ENCODE assay signal across 8 cellular contexts in the genomic region with DNA sequence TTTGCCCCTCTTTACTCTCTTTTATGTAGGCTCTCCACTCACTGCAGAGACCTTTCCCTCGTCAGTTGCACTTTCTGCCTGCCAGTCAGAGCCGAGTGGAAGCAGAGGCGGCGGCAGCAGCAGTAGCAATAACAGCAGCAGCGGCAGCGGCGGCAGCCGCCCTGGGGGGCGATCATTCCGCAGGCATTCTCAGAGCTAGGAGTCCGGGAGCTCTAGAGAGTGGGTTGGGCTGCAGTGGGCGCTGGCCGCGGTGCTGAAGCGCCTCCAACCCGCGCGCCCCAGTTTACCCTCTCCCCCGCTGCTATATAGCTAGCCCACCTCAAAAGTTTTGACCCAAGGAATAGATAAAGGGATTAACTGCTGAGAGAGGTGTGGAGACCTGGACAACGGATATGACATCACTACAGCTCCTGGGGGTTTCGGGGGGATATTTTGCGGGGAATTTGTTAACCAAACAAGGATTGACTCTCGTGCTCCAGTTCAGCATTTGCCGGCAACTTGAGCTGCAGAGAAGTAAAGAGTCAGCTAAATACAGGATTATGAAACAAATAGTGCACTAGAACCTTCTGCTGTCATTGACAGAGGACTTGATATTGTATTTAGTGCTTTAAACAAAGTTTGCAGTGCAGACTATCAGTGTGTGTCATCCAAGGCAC. TPM values are rescaled to one million over a fixed set of nuclear protein-coding genes. Genes with fewer than 3 reads are reported as not detected.
A peak's percentile ranks its signal among the peaks of the same experiment; 100 is the strongest.
DNase-seq lines count a peak whose midpoint lies in the region; ATAC-seq, FAIRE-seq and TF ChIP-seq lines count a peak whose summit lies in the region.

A gene (minus strand): TSS at position 97 of the 656 bp plus-strand sequence.

- H3K36me3 ChIP-seq in ES-I3 (ENCODE audit: insufficient read depth, low read length) (no peaks in the 10 kb centered on the region), GM12878 (ENCODE audit: control insufficient read depth in 2 of 2, insufficient read depth in 2 of 2, low read length in 1 of 2) (no peaks in the 10 kb centered on the region)

- H3K27me3 Mint-ChIP-seq in mesothelial cell of epicardium (ENCODE audit: low read depth), result peaks cover 60% of the 10 kb centered on the region

- RAD21 ChIA-PET in GM12878 (lab: Charles Lee; ENCODE audit: unreplicated experiment), result no interaction called here

- H3K27ac Mint-ChIP-seq in mesothelial cell of epicardium, result no peak within 1 kb of the TSS

- TF ChIP-seq CTCF in GM12878 (IDR thresholded peaks at IDR 0.05 in 2 of 3, conservative IDR thresholded peaks at IDR 0.05 in 1 of 3; ENCODE audit: control insufficient read depth in 2 of 3, extremely low read depth in 1 of 3, insufficient read depth in 1 of 3, low read depth in 3 of 3, low read length in 3 of 3) (no peak), mesothelial cell of epicardium (IDR thresholded peaks at IDR 0.05; ENCODE audit: unreplicated experiment) (no peak)

- H3K4me3 ChIP-seq in GM12878, result no peak within 1 kb of the TSS

- CTCF ChIA-PET in GM12878 (lab: Yijun Ruan, JAX), result no interaction called here

- no peak within 1 kb of the TSS for H3K27ac ChIP-seq in GM12878 (ENCODE audit: control insufficient read depth, insufficient read depth)

- peak within 1 kb of the TSS; percentile 78 for H3K4me3 Mint-ChIP-seq in mesothelial cell of epicardium

- TF ChIP-seq RAD21 in Ishikawa (IDR thresholded peaks at IDR 0.05; ENCODE audit: low read depth) (peak; percentile 17; the same call in 1 of the 2 replicates), GM12878 (IDR thresholded peaks at IDR 0.05; ENCODE audit: insufficient read depth, low read depth, low read length) (no peak)

- POLR2A ChIA-PET in GM12878 (lab: Charles Lee), result no interaction called here

- H3K36me3 Mint-ChIP-seq in mesothelial cell of epicardium, result no peaks in the 10 kb centered on the region

- no peaks in the 10 kb centered on the region for H3K4me1 ChIP-seq in ES-I3 (ENCODE audit: insufficient read depth, low read length)
- no peaks in the 10 kb centered on the region for H3K4me1 ChIP-seq in GM12878 (ENCODE audit: control insufficient read depth, insufficient read depth, low read length)

- no peak for TF ChIP-seq EP300 in Ishikawa (IDR thresholded peaks at IDR 0.05; ENCODE audit: borderline replicate concordance)
- TF ChIP-seq EP300 in GM12878 (IDR thresholded peaks at IDR 0.05; ENCODE audit: borderline replicate concordance in 1 of 2, control insufficient read depth in 1 of 2, low read depth in 2 of 2, low read length in 2 of 2), result no peak

- FAIRE-seq in GM12878 (lab: Jason Lieb, UNC) (no peak), RCC 7860 (lab: Jason Lieb, UNC) (no peak)

- H4K20me1 ChIP-seq in GM12878 (ENCODE audit: control insufficient read depth, insufficient read depth), result no peaks in the 10 kb centered on the region

- intact Hi-C loops in GM12878 (cut with micrococcal nuclease; ENCODE audit: unreplicated experiment), result no loop called here

- no peaks in the 10 kb centered on the region for H3K79me2 ChIP-seq in GM12878 (ENCODE audit: control insufficient read depth, insufficient read depth, low read length)

- H3K27me3 ChIP-seq in GM12878 (replicated peaks in 1 of 2; ENCODE audit: control insufficient read depth in 2 of 2, insufficient read depth in 2 of 2, low read length in 1 of 2), result no peaks in the 10 kb centered on the region; a peak in 1 of 4 replicates

- H2AFZ ChIP-seq in GM12878 (ENCODE audit: control insufficient read depth, low read depth, low read length), result no peak within 1 kb of the TSS

- peaks cover 26% of the 10 kb centered on the region for H3K4me1 Mint-ChIP-seq in mesothelial cell of epicardium

- TF ChIP-seq POLR2A in GM12878 (IDR thresholded peaks at IDR 0.05; ENCODE audit: low read depth, low read length), result no peak

- H3K9me3 Mint-ChIP-seq in mesothelial cell of epicardium, result no peaks in the 10 kb centered on the region

- SMC1A ChIA-PET in GM12878 (lab: Charles Lee; ENCODE audit: uncharacterized antibody, unreplicated experiment), result interaction anchor here (0.5 kb wide), 1 partner anchor 454 kb away, joined by 3 read pairs; no protein-coding TSS in a partner anchor

- ATAC-seq in GM12878, result peak; percentile 71

- DNase-seq in GM12878 (ENCODE audit: low read depth, low spot score), result no peak
- DNase-seq in mesothelial cell of epicardium (ENCODE audit: low spot score in 2 of 2, unreplicated experiment in 2 of 2), result peak; percentile 58 to 83
- no peak for DNase-seq in RCC 7860 (ENCODE audit: low spot score)
- no peak for DNase-seq in NCI-H2029 (lab: John Stamatoyannopoulos, UW)
- DNase-seq in activated CD8-positive, alpha-beta memory T cell treated with anti-CD3 and anti-CD28 coated beads for 24 hours, result no peak
- DNase-seq in activated CD4-positive, alpha-beta T cell treated with anti-CD3 and anti-CD28 coated beads, Interleukin-2, amount 50 U/mL, for 1 hour, result no peak

- WGBS in GM12878 (ENCODE audit: insufficient coverage, insufficient replicate concordance, low lambda C conversion rate, missing lambda C conversion rate), result 22% methylated on average over 24 of the region's 24 CpGs

- in situ Hi-C loops in GM12878 (cut with MboI), result no loop called here

- no TSS peak for BruUV-seq in GM12878 (replicated peaks; lab: Mats Ljungman, UMichigan)

- H3K9me3 ChIP-seq in ES-I3 (ENCODE audit: control insufficient read depth, insufficient read depth, low read length) (no peaks in the 10 kb centered on the region), GM12878 (replicated peaks; ENCODE audit: control insufficient read depth, insufficient read depth, low read length) (no peaks in the 10 kb centered on the region)

- H3K9ac ChIP-seq in ES-I3 (ENCODE audit: low read depth, low read length) (peak within 1 kb of the TSS; percentile 55; the same call in 1 of the 2 replicates), GM12878 (ENCODE audit: control insufficient read depth, insufficient read depth, low read length) (no peak within 1 kb of the TSS)

- no peak within 1 kb of the TSS for H3K4me2 ChIP-seq in GM12878 (ENCODE audit: control insufficient read depth, insufficient read depth)

TF ChIP-seq in Ishikawa, 13 proteins besides CTCF, POLR2A, EP300 and RAD21 (continues in another document):
- TF ChIP-seq, protein P1, sequence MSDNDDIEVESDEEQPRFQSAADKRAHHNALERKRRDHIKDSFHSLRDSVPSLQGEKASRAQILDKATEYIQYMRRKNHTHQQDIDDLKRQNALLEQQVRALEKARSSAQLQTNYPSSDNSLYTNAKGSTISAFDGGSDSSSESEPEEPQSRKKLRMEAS (IDR thresholded peaks at IDR 0.05), result no peak

TF ChIP-seq in GM12878, 131 proteins besides CTCF, POLR2A, EP300 and RAD21:
- TF ChIP-seq, protein P2, sequence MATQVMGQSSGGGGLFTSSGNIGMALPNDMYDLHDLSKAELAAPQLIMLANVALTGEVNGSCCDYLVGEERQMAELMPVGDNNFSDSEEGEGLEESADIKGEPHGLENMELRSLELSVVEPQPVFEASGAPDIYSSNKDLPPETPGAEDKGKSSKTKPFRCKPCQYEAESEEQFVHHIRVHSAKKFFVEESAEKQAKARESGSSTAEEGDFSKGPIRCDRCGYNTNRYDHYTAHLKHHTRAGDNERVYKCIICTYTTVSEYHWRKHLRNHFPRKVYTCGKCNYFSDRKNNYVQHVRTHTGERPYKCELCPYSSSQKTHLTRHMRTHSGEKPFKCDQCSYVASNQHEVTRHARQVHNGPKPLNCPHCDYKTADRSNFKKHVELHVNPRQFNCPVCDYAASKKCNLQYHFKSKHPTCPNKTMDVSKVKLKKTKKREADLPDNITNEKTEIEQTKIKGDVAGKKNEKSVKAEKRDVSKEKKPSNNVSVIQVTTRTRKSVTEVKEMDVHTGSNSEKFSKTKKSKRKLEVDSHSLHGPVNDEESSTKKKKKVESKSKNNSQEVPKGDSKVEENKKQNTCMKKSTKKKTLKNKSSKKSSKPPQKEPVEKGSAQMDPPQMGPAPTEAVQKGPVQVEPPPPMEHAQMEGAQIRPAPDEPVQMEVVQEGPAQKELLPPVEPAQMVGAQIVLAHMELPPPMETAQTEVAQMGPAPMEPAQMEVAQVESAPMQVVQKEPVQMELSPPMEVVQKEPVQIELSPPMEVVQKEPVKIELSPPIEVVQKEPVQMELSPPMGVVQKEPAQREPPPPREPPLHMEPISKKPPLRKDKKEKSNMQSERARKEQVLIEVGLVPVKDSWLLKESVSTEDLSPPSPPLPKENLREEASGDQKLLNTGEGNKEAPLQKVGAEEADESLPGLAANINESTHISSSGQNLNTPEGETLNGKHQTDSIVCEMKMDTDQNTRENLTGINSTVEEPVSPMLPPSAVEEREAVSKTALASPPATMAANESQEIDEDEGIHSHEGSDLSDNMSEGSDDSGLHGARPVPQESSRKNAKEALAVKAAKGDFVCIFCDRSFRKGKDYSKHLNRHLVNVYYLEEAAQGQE (IDR thresholded peaks at IDR 0.05; ENCODE audit: low read depth, low read length), result peak; percentile 88
- no peak for TF ChIP-seq MEF2A (IDR thresholded peaks at IDR 0.05; ENCODE audit: insufficient read depth, low read depth, low read length)
TF ChIP-seq in GM12878: peak in this region for 1.

RNA-seq across cellular contexts. Expression of the gene that starts here (rescaled TPM):
- total RNA-seq in GM12878 (2013; cell fraction: nucleolus; rRNA removed), result 0.88 and 0.96 TPM in 2 replicates
- total RNA-seq in GM12878 (2014; rRNA removed), result not detected in 2 replicates
- total RNA-seq in GM12878 (2014; rRNA removed; fragmentation: Illumina TruSeq; extraction: Trizol), result not detected in 2 replicates
- not detected in 2 replicates for total RNA-seq in GM12878 (2021)
- polyA plus RNA-seq in GM12878 (2011; ENCODE audit: low read depth), result not detected
- 0.33 and 0.40 TPM in 2 replicates for polyA plus RNA-seq in GM12878 (2011; rRNA removed)
- 0.08 and 0.10 TPM in 2 replicates for polyA plus RNA-seq in GM12878 (2011; cell fraction: cytosol; rRNA removed)
- 0.16 and 0.22 TPM in 2 replicates for polyA plus RNA-seq in GM12878 (2011; cell fraction: nucleus; rRNA removed)
- polyA plus RNA-seq in GM12878 (2012), result 0.07 TPM in 2 replicates
- polyA plus RNA-seq in GM12878 (2014; fragmentation: Illumina TruSeq; extraction: Trizol), result not detected in 2 replicates
- not detected for polyA plus RNA-seq in GM12878 (2014; fragmentation: Nextera tagmentation; extraction: Ambion mirVana)
- polyA plus RNA-seq in GM12878 (2014; rRNA removed), result not detected in 2 replicates
- polyA plus RNA-seq in GM12878 (2016; fragmentation: Nextera tagmentation; extraction: Ambion mirVana), result under 1 TPM in 1 of 2 experiments, not detected in 1; 0.09 TPM
- 0.15 and 0.46 TPM in 2 replicates for polyA minus RNA-seq in GM12878 (2011; rRNA and poly(A)+ RNA removed)
- polyA minus RNA-seq in GM12878 (2011; cell fraction: cytosol; rRNA and poly(A)+ RNA removed), result not detected in 2 replicates
- 0.19 and 0.24 TPM in 2 replicates for polyA minus RNA-seq in GM12878 (2011; cell fraction: nucleus; rRNA and poly(A)+ RNA removed)
- total RNA-seq in mesothelial cell of epicardium, result 7.5 to 7.9 TPM (median 7.7 TPM) in 3 replicates

Comparison
In these comparisons a context has a peak if more than half of its experiments do, and no peak if none do; other contexts are left out.
1. Peak in ATAC-seq in GM12878; RNA of the gene not detected or under 1 TPM.
2. DNase-seq: peak in mesothelial cell of epicardium (2 of 2); none in GM12878 (single experiment), RCC 7860 (single experiment), NCI-H2029 (single experiment), activated CD8-positive, alpha-beta memory T cell treated with anti-CD3 and anti-CD28 coated beads for 24 hours (single experiment) and activated CD4-positive, alpha-beta T cell treated with anti-CD3 and anti-CD28 coated beads, Interleukin-2, amount 50 U/mL, for 1 hour (single experiment).